ENCODE assay signal across 8 cellular contexts in the genomic region with DNA sequence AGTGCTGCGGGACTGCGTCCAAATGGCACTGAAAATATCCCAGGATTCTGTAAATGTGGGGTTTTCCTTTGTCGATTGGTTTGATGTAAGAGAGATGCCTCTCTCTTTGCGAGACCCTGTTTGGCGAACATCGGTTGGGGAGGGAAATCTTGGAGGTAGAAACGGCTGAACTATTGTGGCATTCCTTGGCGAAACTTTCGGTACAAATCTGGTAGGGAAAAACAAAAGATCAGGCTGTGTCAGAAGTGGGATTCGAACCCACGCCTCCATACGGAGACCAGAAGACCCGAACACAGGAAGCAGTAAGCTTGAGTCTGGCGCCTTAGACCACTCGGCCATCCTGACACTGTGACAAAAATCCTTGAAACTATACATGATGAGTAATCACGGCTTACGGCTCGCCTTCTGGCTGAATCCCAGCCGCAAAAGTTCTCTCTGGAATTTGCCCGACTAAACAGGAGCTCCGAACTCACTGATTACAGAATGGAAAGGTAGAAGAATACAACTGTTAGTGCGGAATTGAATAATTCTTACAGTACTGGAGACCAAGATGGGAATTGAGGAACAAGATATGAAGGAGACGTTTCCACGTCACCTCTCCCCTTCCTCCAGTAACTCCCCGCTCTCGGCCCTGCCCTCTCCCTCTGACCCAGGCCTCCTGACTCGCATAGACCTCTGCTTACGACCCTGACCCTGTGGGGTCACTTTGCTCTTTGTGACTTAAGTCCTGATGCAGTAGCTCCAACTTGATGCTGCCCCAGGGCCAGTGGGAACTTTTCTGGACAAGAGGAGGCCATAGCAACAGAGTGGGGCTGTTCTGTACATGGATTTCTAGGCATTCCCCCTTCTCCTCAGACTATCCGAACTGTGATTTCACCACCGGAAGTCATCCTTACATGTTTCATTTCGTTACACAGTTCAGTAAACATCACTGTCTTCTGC.
DNase-seq lines count a peak whose midpoint lies in the region; ATAC-seq and TF ChIP-seq lines count a peak whose summit lies in the region.

No MANE protein-coding gene starts in this region.

- H3K9me3 ChIP-seq in iPS-20b (ENCODE audit: insufficient read depth, low read depth, low read length), result no peaks in the 10 kb centered on the region
- H3K9me3 ChIP-seq in upper lobe of left lung, result peaks cover 0 to 5% (median 1%) of the 10 kb centered on the region in 4 donors

- peaks cover 30% of the 10 kb centered on the region for H3K27me3 ChIP-seq in iPS-20b (ENCODE audit: insufficient read depth, low read length)
- H3K27me3 ChIP-seq in upper lobe of left lung, result peaks cover 0 to 33% (median 9%) of the 10 kb centered on the region in 4 donors

- POLR2A ChIA-PET in activated CD4-positive, alpha-beta memory T cell treated with anti-CD3 and anti-CD28 coated beads for 36 hours (lab: Charles Lee), result no interaction called here

- H3K27ac ChIP-seq in iPS-20b (ENCODE audit: low read length) (no peak overlapping the region), upper lobe of left lung (no peak overlapping the region)

- H3K4me1 Mint-ChIP-seq in Calu3 (ENCODE audit: low read depth, unreplicated experiment), result peaks cover 28% of the 10 kb centered on the region
- H3K4me1 Mint-ChIP-seq in HFFc6 (ENCODE audit: low read depth), result peaks cover 45% of the 10 kb centered on the region
- peaks cover 20% of the 10 kb centered on the region for H3K4me1 Mint-ChIP-seq in activated CD4-positive, alpha-beta memory T cell treated with anti-CD3 and anti-CD28 coated beads for 36 hours (ENCODE audit: low read depth)

- no peak for ATAC-seq in GM18511 (IDR thresholded peaks at IDR 0.05; ENCODE audit: unreplicated experiment)
- ATAC-seq in upper lobe of left lung (ENCODE audit: low FRiP score in 2 of 2), result no peak
- ATAC-seq in GM18520 (IDR thresholded peaks at IDR 0.05; ENCODE audit: unreplicated experiment), result no peak

- peaks cover 47% of the 10 kb centered on the region for H3K36me3 Mint-ChIP-seq in Calu3 (ENCODE audit: insufficient read depth, unreplicated experiment)
- no peaks in the 10 kb centered on the region for H3K36me3 Mint-ChIP-seq in HFFc6 (ENCODE audit: low read depth)
- peaks cover 3% of the 10 kb centered on the region for H3K36me3 Mint-ChIP-seq in activated CD4-positive, alpha-beta memory T cell treated with anti-CD3 and anti-CD28 coated beads for 36 hours

- WGBS in upper lobe of left lung, 2 donors, result 10 to 13% methylated on average over 31 of the region's 31 CpGs

- H3K9me3 Mint-ChIP-seq in Calu3 (ENCODE audit: low read depth, unreplicated experiment) (no peaks in the 10 kb centered on the region), HFFc6 (no peaks in the 10 kb centered on the region)
- peaks cover 2% of the 10 kb centered on the region for H3K9me3 Mint-ChIP-seq in activated CD4-positive, alpha-beta memory T cell treated with anti-CD3 and anti-CD28 coated beads for 36 hours

- TF ChIP-seq CTCF in Calu3 (IDR thresholded peaks at IDR 0.05; ENCODE audit: unreplicated experiment) (no peak), HFFc6 (IDR thresholded peaks at IDR 0.05) (no peak), upper lobe of left lung (IDR thresholded peaks at IDR 0.05) (no peak)

- peak overlapping the region; percentile 82; the same call in 1 of the 2 replicates for H3K9ac ChIP-seq in iPS-20b (ENCODE audit: low read depth, low read length)

- H3K36me3 ChIP-seq in iPS-20b (ENCODE audit: insufficient read depth, low read depth, low read length), result no peaks in the 10 kb centered on the region
- no peaks in the 10 kb centered on the region for H3K36me3 ChIP-seq in upper lobe of left lung

- H3K4me1 ChIP-seq in iPS-20b (ENCODE audit: insufficient read depth, low read length) (no peaks in the 10 kb centered on the region; the same call in 1 of the 2 replicates), upper lobe of left lung (peaks cover 0 to 4% (median 0%) of the 10 kb centered on the region in 4 donors)

- H3K4me3 Mint-ChIP-seq in Calu3 (ENCODE audit: low read depth, unreplicated experiment), result peak overlapping the region; percentile 77
- peak overlapping the region; percentile 93 for H3K4me3 Mint-ChIP-seq in HFFc6
- peak overlapping the region; percentile 53 for H3K4me3 Mint-ChIP-seq in activated CD4-positive, alpha-beta memory T cell treated with anti-CD3 and anti-CD28 coated beads for 36 hours

- intact Hi-C loops in Calu3 (cut with micrococcal nuclease; ENCODE audit: unreplicated experiment), result loop anchor here (5.0 kb wide), 2 partner anchors 62 to 293 kb away; partner anchors contain the start of gene POM121L2
- intact Hi-C loops in activated CD4-positive, alpha-beta memory T cell treated with anti-CD3 and anti-CD28 coated beads for 36 hours (cut with micrococcal nuclease), result loop anchor here (10.0 kb wide), 2 partner anchors 291 to 441 kb away; partner anchors contain the start of gene POM121L2

- DNase-seq in Calu3, result peak; percentile 86
- DNase-seq in HFFc6, result peak; percentile 90
- DNase-seq in activated CD4-positive, alpha-beta memory T cell treated with anti-CD3 and anti-CD28 coated beads for 36 hours, result peak; percentile 27
- DNase-seq in CD1c-positive myeloid dendritic cell (ENCODE audit: extremely low spot score), result no peak
- DNase-seq in upper lobe of left lung, result no peak

- no TSS peak for BruUV-seq in Calu3 (replicated peaks; lab: Mats Ljungman, UMichigan)

- TF ChIP-seq POLR2A in upper lobe of left lung (IDR thresholded peaks at IDR 0.05), result no peak

- H3K4me3 ChIP-seq in iPS-20b (ENCODE audit: low read length), result peak overlapping the region; percentile 95
- no peak overlapping the region for H3K4me3 ChIP-seq in upper lobe of left lung

- TF ChIP-seq EP300 in upper lobe of left lung (IDR thresholded peaks at IDR 0.05), result no peak

- H3K27ac Mint-ChIP-seq in Calu3 (ENCODE audit: unreplicated experiment) (peak overlapping the region; percentile 91), HFFc6 (peak overlapping the region; percentile 68)
- peak overlapping the region; percentile 31 for H3K27ac Mint-ChIP-seq in activated CD4-positive, alpha-beta memory T cell treated with anti-CD3 and anti-CD28 coated beads for 36 hours

- H3K27me3 Mint-ChIP-seq in Calu3 (ENCODE audit: unreplicated experiment) (no peaks in the 10 kb centered on the region), HFFc6 (ENCODE audit: insufficient read depth) (peaks cover 6% of the 10 kb centered on the region)
- H3K27me3 Mint-ChIP-seq in activated CD4-positive, alpha-beta memory T cell treated with anti-CD3 and anti-CD28 coated beads for 36 hours, result peaks cover 46% of the 10 kb centered on the region

- CTCF ChIA-PET in Calu3 (lab: Charles Lee), result interaction anchor here (0.5 to 1.0 kb wide), 5 partner anchors 14 to 462 kb away, joined by 3 to 8 read pairs (median 5); no protein-coding TSS in a partner anchor
- CTCF ChIA-PET in activated CD4-positive, alpha-beta memory T cell treated with anti-CD3 and anti-CD28 coated beads for 36 hours (lab: Charles Lee), result no interaction called here

Comparison
In these comparisons a context has a peak if more than half of its experiments do, and no peak if none do; other contexts are left out.
1. DNase-seq: peak in Calu3 (single experiment), HFFc6 (single experiment) and activated CD4-positive, alpha-beta memory T cell treated with anti-CD3 and anti-CD28 coated beads for 36 hours (single experiment); none in CD1c-positive myeloid dendritic cell (single experiment) and upper lobe of left lung (0 of 2).
2. H3K27ac Mint-ChIP-seq: peak in every context shown above with its lines; median percentile 91 in Calu3; 68 in HFFc6; 31 in activated CD4-positive, alpha-beta memory T cell treated with anti-CD3 and anti-CD28 coated beads for 36 hours.
3. Peak in every context shown above with its lines, with median percentiles within 50 percentile points of each other: H3K4me3 Mint-ChIP-seq.